2 cellular contexts compared by ENCODE assay signal in genomic region chr2:18066894-18067293, GRCh38.
TF ChIP-seq lines count a peak whose summit lies in the region.

No MANE protein-coding gene starts in this region.

TF ChIP-seq in H1, 55 proteins besides CTCF, POLR2A, EP300 and RAD21:
- no peak for TF ChIP-seq TEAD4 (IDR thresholded peaks at IDR 0.05; ENCODE audit: low read depth, low read length)
- no peak for TF ChIP-seq MAX (IDR thresholded peaks at IDR 0.05)
- no peak for TF ChIP-seq NANOG (IDR thresholded peaks at IDR 0.05; ENCODE audit: insufficient read depth, low read depth, low read length, poor library complexity, severe bottlenecking)
- no peak for TF ChIP-seq SRF (IDR thresholded peaks at IDR 0.05; ENCODE audit: low read depth, low read length)
- TF ChIP-seq KDM5A (IDR thresholded peaks at IDR 0.05; ENCODE audit: low read length) = no peak
- TF ChIP-seq GTF2F1 (IDR thresholded peaks at IDR 0.05; ENCODE audit: borderline replicate concordance, low read depth, low read length) = no peak
- TF ChIP-seq SP4 (IDR thresholded peaks at IDR 0.05; ENCODE audit: low read length) = no peak
- TF ChIP-seq TCF12 (IDR thresholded peaks at IDR 0.05; ENCODE audit: low read depth, low read length) = no peak
- TF ChIP-seq JUND (IDR thresholded peaks at IDR 0.05; ENCODE audit: low read length) = no peak
- no peak for TF ChIP-seq CBX8 (IDR thresholded peaks at IDR 0.05; ENCODE audit: borderline replicate concordance, low read depth, low read length)
- TF ChIP-seq RFX5 (IDR thresholded peaks at IDR 0.05; ENCODE audit: borderline replicate concordance, low read depth, low read length) = no peak
- TF ChIP-seq FOSL1 (IDR thresholded peaks at IDR 0.05; ENCODE audit: insufficient read depth, low read depth, low read length) = no peak
- no peak for TF ChIP-seq HDAC2 (IDR thresholded peaks at IDR 0.05; ENCODE audit: borderline replicate concordance in 1 of 2, low read depth in 2 of 2, low read length in 2 of 2)
- TF ChIP-seq TAF1 (IDR thresholded peaks at IDR 0.05; ENCODE audit: low read depth, low read length) = no peak
- no peak for TF ChIP-seq ZNF274 (IDR thresholded peaks at IDR 0.05; ENCODE audit: borderline replicate concordance, extremely low read depth, low read length)
- no peak for TF ChIP-seq TBP (IDR thresholded peaks at IDR 0.05; ENCODE audit: low read depth, low read length)
TF ChIP-seq in H1: peak in this region for 0.

TF ChIP-seq in GM12891, 5 proteins besides CTCF, POLR2A, EP300 and RAD21:
- no peak for TF ChIP-seq POLR2AphosphoS5 (IDR thresholded peaks at IDR 0.05; ENCODE audit: low read depth, low read length)
- no peak for TF ChIP-seq SPI1 (IDR thresholded peaks at IDR 0.05; ENCODE audit: low read depth, low read length)
- TF ChIP-seq TAF1 (IDR thresholded peaks at IDR 0.05; ENCODE audit: low read depth, low read length) = no peak
- TF ChIP-seq PAX5 (IDR thresholded peaks at IDR 0.05; ENCODE audit: insufficient read depth, low read length, severe bottlenecking) = no peak
- no peak for TF ChIP-seq POU2F2 (IDR thresholded peaks at IDR 0.05; ENCODE audit: low read depth, low read length)
TF ChIP-seq in GM12891: peak in this region for 0.
